In the genomic region with DNA sequence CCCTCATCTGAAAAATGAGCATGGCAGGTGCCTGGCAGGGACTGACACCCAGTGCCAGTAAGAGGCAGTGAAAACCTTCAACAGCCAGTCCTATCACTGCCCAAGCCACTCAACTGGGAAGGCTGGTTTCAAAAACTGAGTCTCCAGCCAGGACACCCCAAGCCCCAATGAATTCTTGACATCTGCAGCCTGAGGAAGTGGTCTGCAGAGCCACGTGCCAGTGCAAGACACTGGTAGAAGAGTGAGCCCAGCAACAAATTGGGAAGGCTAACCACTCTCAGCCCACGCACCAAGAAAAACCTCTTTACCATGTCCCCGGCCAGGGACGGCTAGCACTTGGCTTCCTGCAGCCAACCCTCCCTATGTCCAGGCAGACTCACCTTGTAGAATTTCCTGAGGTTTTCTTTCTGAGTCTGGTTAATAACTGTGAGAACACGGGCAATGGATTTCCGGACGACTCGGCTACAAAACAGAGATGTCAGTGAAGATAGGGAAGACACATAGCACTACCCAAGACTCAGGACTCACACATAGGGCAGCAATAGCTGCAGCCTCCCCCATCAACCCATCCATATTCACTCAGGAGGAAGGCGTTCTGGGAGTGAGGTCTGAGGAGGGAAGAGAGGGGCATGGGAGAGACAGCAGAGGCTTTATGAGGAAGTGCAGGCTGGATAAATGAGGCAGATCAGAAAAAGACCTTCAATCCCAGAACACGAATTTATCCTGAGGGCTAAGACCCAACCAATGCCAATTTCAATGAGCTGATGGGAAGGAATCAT, we compare ENCODE assay signal across 9 cellular contexts. TPM values are rescaled to one million over a fixed set of nuclear protein-coding genes. Genes with fewer than 3 reads are reported as not detected.
DNase-seq lines count a peak whose midpoint lies in the region; ATAC-seq and TF ChIP-seq lines count a peak whose summit lies in the region.
"Had no signal": no experiment of that assay in that cellular context is flagged by ENCODE, and none has a peak within 500 bp of the region (broad histone marks: within the 10 kb centered on the region; RNA-seq: fewer than 3 reads in every experiment).

No MANE protein-coding gene starts in this region.

- TF ChIP-seq CTCF in A673 (conservative IDR thresholded peaks at IDR 0.05; ENCODE audit: low read depth, low read length): no peak
- TF ChIP-seq CTCF in HL-60 (IDR thresholded peaks at IDR 0.05; ENCODE audit: insufficient read depth, low read length): no peak
- TF ChIP-seq CTCF in lung (IDR thresholded peaks at IDR 0.05; ENCODE audit: control extremely low read depth, extremely low read depth): no peak

- peak overlapping the region; percentile 99 for H3K9ac ChIP-seq in adipocyte (ENCODE audit: low read length)

- BruUV-seq in A673 (replicated peaks; lab: Mats Ljungman, UMichigan): no TSS peak

- CTCF ChIA-PET in A673 (lab: Charles Lee): no interaction called here

- H3K36me3 ChIP-seq in A673 (ENCODE audit: insufficient read depth, low read length, poor library complexity, severe bottlenecking) (peaks cover 50% of the 10 kb centered on the region), adipocyte (ENCODE audit: control insufficient read depth, insufficient read depth, low read length, severe bottlenecking) (peaks cover 46% of the 10 kb centered on the region), lung (ENCODE audit: control insufficient read depth in 2 of 2, insufficient read depth in 2 of 2, low read length in 2 of 2) (peaks cover 17 to 44% of the 10 kb centered on the region in 2 donors)

- no peaks in the 10 kb centered on the region for H3K27me3 ChIP-seq in A673 (replicated peaks; ENCODE audit: insufficient read depth, low read depth, low read length, poor library complexity)
- no peaks in the 10 kb centered on the region for H3K27me3 ChIP-seq in HL-60 (ENCODE audit: insufficient read depth, poor library complexity, severe bottlenecking)
- H3K27me3 ChIP-seq in adipocyte (replicated peaks; ENCODE audit: control insufficient read depth, insufficient read depth, low read length): no peaks in the 10 kb centered on the region
- H3K27me3 ChIP-seq in lung (ENCODE audit: control insufficient read depth, insufficient read depth): no peaks in the 10 kb centered on the region
- H3K27me3 ChIP-seq: adrenal gland had no signal

- POLR2A ChIA-PET in A673 (lab: Charles Lee; ENCODE audit: low non-redundant PET): interaction anchor here (0.6 to 0.7 kb wide), 2 partner anchors 32 to 266 kb away, joined by 4 to 9 read pairs; no protein-coding TSS in a partner anchor

- no peaks in the 10 kb centered on the region for H3K9me3 ChIP-seq in A673 (ENCODE audit: low read depth, low read length, poor library complexity, severe bottlenecking)
- no peaks in the 10 kb centered on the region for H3K9me3 ChIP-seq in adipocyte (ENCODE audit: control insufficient read depth, low read length)
- H3K9me3 ChIP-seq in lung (ENCODE audit: control insufficient read depth in 2 of 2, insufficient read depth in 1 of 2, low read length in 1 of 2): no peaks in the 10 kb centered on the region
- H3K9me3 ChIP-seq: adrenal gland had no signal

- H3K4me3 ChIP-seq in A673 (ENCODE audit: low read depth, low read length, poor library complexity, severe bottlenecking): peak overlapping the region; percentile 96
- peak overlapping the region; percentile 71 for H3K4me3 ChIP-seq in HL-60 (replicated peaks; ENCODE audit: insufficient read depth, low read length)
- peak overlapping the region; percentile 94 for H3K4me3 ChIP-seq in adipocyte (ENCODE audit: low read length)
- peak overlapping the region; percentile 1 for H3K4me3 ChIP-seq in lung

- intact Hi-C loops in A673 (cut with micrococcal nuclease; ENCODE audit: unreplicated experiment): loop anchor here (10.0 kb wide), 3 partner anchors 285 to 515 kb away; partner anchors contain the start of genes PSMB7 and SCAI

- DNase-seq in A673 (ENCODE audit: low spot score): no peak
- DNase-seq in HL-60 (ENCODE audit: low read depth in 1 of 2, low spot score in 1 of 2): peak in 1 of 2 experiments; percentile 37
- no peak for DNase-seq in adipocyte (ENCODE audit: low read depth)
- DNase-seq in lung (ENCODE audit: low spot score): no peak
- no peak for DNase-seq in DMS79 treated with DMSO at 0.1 percent for 48 hours (lab: John Stamatoyannopoulos, UW)
- no peak for DNase-seq in G401 (ENCODE audit: low spot score)
- DNase-seq: adrenal gland had no signal

- in situ Hi-C loops in G401 (cut with HindIII; ENCODE audit: low sequenced_read_pairs): no loop called here

- peaks cover 30% of the 10 kb centered on the region for H3K4me1 ChIP-seq in A673 (ENCODE audit: insufficient read depth, low read length, poor library complexity, severe bottlenecking)
- H3K4me1 ChIP-seq in adipocyte (ENCODE audit: control insufficient read depth, insufficient read depth, low read length): peaks cover 30% of the 10 kb centered on the region
- H3K4me1 ChIP-seq in lung (ENCODE audit: control insufficient read depth in 2 of 2, insufficient read depth in 2 of 2, low read length in 2 of 2): peaks cover 8 to 11% of the 10 kb centered on the region in 2 donors

- ATAC-seq in lung (ENCODE audit: insufficient read depth, low FRiP score): no peak
- ATAC-seq in GM21423 (IDR thresholded peaks at IDR 0.05; ENCODE audit: unreplicated experiment): no peak
- no peak for ATAC-seq in GM18873 (IDR thresholded peaks at IDR 0.05; ENCODE audit: low FRiP score, unreplicated experiment)

- 61 to 62% methylated on average over 10 of the region's 10 CpGs for WGBS in lung, 2 donors

- peak overlapping the region; percentile 98 for H3K27ac ChIP-seq in A673 (ENCODE audit: low read depth, low read length, poor library complexity, severe bottlenecking)
- peak overlapping the region; percentile 98 for H3K27ac ChIP-seq in HL-60 (replicated peaks)
- no peak overlapping the region for H3K27ac ChIP-seq in lung (ENCODE audit: low read depth in 1 of 2, low read length in 1 of 2)

RNA-seq across cellular contexts. Expression of gene RPL35, which starts 1.8 kb away (rescaled TPM):
- 1,564 and 1,637 TPM in 2 replicates for total RNA-seq in A673 (2021)
- total RNA-seq in lung: 1,000 to 10,000 TPM in 1 of 2 donors, 100 to 1,000 TPM in 1; 758 to 1,099 TPM
- 1,000 to 10,000 TPM; 2,451 to 5,305 TPM for polyA plus RNA-seq in lung
- total RNA-seq in G401 (2014; rRNA removed; shearing (Covaris generic)): 2,015 and 3,321 TPM in 2 replicates

RNA-seq across cellular contexts. Expression of gene ARPC5L, which starts 1.9 kb away (rescaled TPM):
- total RNA-seq in A673 (2021): 73.3 and 73.9 TPM in 2 replicates
- total RNA-seq in lung: 10 to 100 TPM; 27.6 to 48.5 TPM
- 10 to 100 TPM; 46.9 to 64.6 TPM for polyA plus RNA-seq in lung
- 29.4 and 46.0 TPM in 2 replicates for total RNA-seq in G401 (2014; rRNA removed; shearing (Covaris generic))

RNA-seq across cellular contexts. Expression of gene WDR38, which starts 6.7 kb away (rescaled TPM):
- total RNA-seq in A673 (2021): not detected in 2 replicates
- total RNA-seq in lung: 10 to 100 TPM; 11.4 to 28.9 TPM
- 10 to 100 TPM in 1 of 2 donors, 1 to 10 TPM in 1; 6.0 to 12.8 TPM for polyA plus RNA-seq in lung
- 0.62 TPM in 1 of 2 replicates, not detected in the other for total RNA-seq in G401 (2014; rRNA removed; shearing (Covaris generic))
- total RNA-seq: adrenal gland had no signal

Comparison
In these comparisons a context has a peak if more than half of its experiments do, and no peak if none do; other contexts are left out.
1. H3K27ac ChIP-seq: peak in A673 (single experiment) and HL-60 (single experiment); none in lung (0 of 2).
2. H3K4me3 ChIP-seq: peak in every context shown above with its lines; median percentile 96 in A673; 94 in adipocyte; 71 in HL-60; 1 in lung.